ENCODE assay signal across 1 cellular context in genomic region chr3:190862209-190863118, GRCh38.
TF ChIP-seq lines count a peak whose summit lies in the region.

TSS of gene GMNC (minus strand) at chr3:190862694. CDS start at chr3:190862615, 79 bp downstream.

TF ChIP-seq in HEK293, 187 proteins besides CTCF, POLR2A, EP300 and RAD21 (continued from another document and continues in another):
- TF ChIP-seq REST (tag by site-specific recombination; IDR thresholded peaks at IDR 0.05) (no peak), GLIS2 (tag by site-specific recombination; IDR thresholded peaks at IDR 0.05) (peak; percentile 57; the same call in 1 of the 2 replicates), ZNF292 (tag by site-specific recombination; IDR thresholded peaks at IDR 0.05; ENCODE audit: borderline replicate concordance, low read depth) (no peak), ZNF362 (tag by site-specific recombination; IDR thresholded peaks at IDR 0.05) (no peak), ZNF133 (tag by site-specific recombination; IDR thresholded peaks at IDR 0.05) (no peak), ZNF350 (tag by site-specific recombination; IDR thresholded peaks at IDR 0.05) (no peak), ZNF585B (tag by site-specific recombination; IDR thresholded peaks at IDR 0.05) (no peak), ZNF501 (tag by site-specific recombination; IDR thresholded peaks at IDR 0.05) (no peak), ZNF624 (tag by site-specific recombination; IDR thresholded peaks at IDR 0.05) (no peak), YY2 (tag by site-specific recombination; IDR thresholded peaks at IDR 0.05) (no peak), PRDM10 (tag by site-specific recombination; IDR thresholded peaks at IDR 0.05) (peak; percentile 78), HIC1 (tag by site-specific recombination; IDR thresholded peaks at IDR 0.05) (no peak), ZBTB6 (tag by site-specific recombination; IDR thresholded peaks at IDR 0.05) (no peak), ZNF140 (tag by site-specific recombination; IDR thresholded peaks at IDR 0.05) (no peak), KLF8 (tag by site-specific recombination; IDR thresholded peaks at IDR 0.05) (peak; percentile 34; the same call in 1 of the 2 replicates), ZNF658 (tag by site-specific recombination; IDR thresholded peaks at IDR 0.05) (no peak), ZNF366 (tag by site-specific recombination; conservative IDR thresholded peaks at IDR 0.05) (peak; percentile 64), PRDM1 (tag by site-specific recombination; IDR thresholded peaks at IDR 0.05) (peak; percentile 100), MEIS1 (CRISPR knock-in tag; IDR thresholded peaks at IDR 0.05; ENCODE audit: borderline replicate concordance) (no peak), KLF16 (tag by site-specific recombination; IDR thresholded peaks at IDR 0.05) (no peak), PATZ1 (tag by site-specific recombination; IDR thresholded peaks at IDR 0.05) (no peak), ZNF837 (tag by site-specific recombination; IDR thresholded peaks at IDR 0.05) (no peak), PRDM2 (tag by site-specific recombination; IDR thresholded peaks at IDR 0.05; ENCODE audit: borderline replicate concordance) (no peak), SCRT2 (tag by site-specific recombination; IDR thresholded peaks at IDR 0.05) (no peak), ZNF510 (tag by site-specific recombination; IDR thresholded peaks at IDR 0.05; ENCODE audit: insufficient replicate concordance) (no peak), BCL11B (tag by site-specific recombination; IDR thresholded peaks at IDR 0.05; ENCODE audit: low read depth) (no peak), ZNF677 (tag by site-specific recombination; IDR thresholded peaks at IDR 0.05) (no peak), IKZF3 (tag by site-specific recombination; IDR thresholded peaks at IDR 0.05) (no peak), ZNF174 (tag by site-specific recombination; IDR thresholded peaks at IDR 0.05) (no peak), ZNF544 (tag by site-specific recombination; IDR thresholded peaks at IDR 0.05) (no peak), ZNF660 (tag by site-specific recombination; IDR thresholded peaks at IDR 0.05) (0 out of 2 replicates have a peak, but pooled peaks have one; percentile 42), KLF10 (tag by site-specific recombination; IDR thresholded peaks at IDR 0.05) (no peak), KLF9 (tag by site-specific recombination; IDR thresholded peaks at IDR 0.05; ENCODE audit: low read depth) (no peak), ZNF514 (tag by site-specific recombination; IDR thresholded peaks at IDR 0.05) (no peak), ZNF311 (tag by site-specific recombination; IDR thresholded peaks at IDR 0.05; ENCODE audit: borderline replicate concordance) (no peak), FEZF1 (tag by site-specific recombination; IDR thresholded peaks at IDR 0.05) (no peak), ZNF654 (tag by site-specific recombination; IDR thresholded peaks at IDR 0.05; ENCODE audit: low read depth) (no peak), ZNF473 (tag by site-specific recombination; IDR thresholded peaks at IDR 0.05) (no peak), ZNF157 (tag by site-specific recombination; IDR thresholded peaks at IDR 0.05) (no peak), ZBTB48 (tag by site-specific recombination; IDR thresholded peaks at IDR 0.05) (no peak), HOXA7 (CRISPR knock-in tag; IDR thresholded peaks at IDR 0.05; ENCODE audit: borderline replicate concordance) (no peak), YY1 (tag by site-specific recombination; IDR thresholded peaks at IDR 0.05) (no peak), ZNF302 (tag by site-specific recombination; IDR thresholded peaks at IDR 0.05; ENCODE audit: low read depth) (no peak), SETDB1 (IDR thresholded peaks at IDR 0.05; ENCODE audit: insufficient read length, low read length) (no peak), ZNF561 (tag by site-specific recombination; IDR thresholded peaks at IDR 0.05; ENCODE audit: borderline replicate concordance) (0 out of 2 replicates have a peak, but pooled peaks have one; percentile 36), ZNF423 (tag by site-specific recombination; IDR thresholded peaks at IDR 0.05) (no peak), KLF7 (tag by site-specific recombination; IDR thresholded peaks at IDR 0.05; ENCODE audit: borderline replicate concordance) (no peak), ZNF341 (tag by site-specific recombination; IDR thresholded peaks at IDR 0.05; ENCODE audit: low read depth) (no peak), ZSCAN23 (tag by site-specific recombination; IDR thresholded peaks at IDR 0.05) (no peak)
